Comparison of ENCODE assay signal across 10 cellular contexts in genomic region chr12:28144532-28144931, GRCh38.
"Had no signal": no experiment of that assay in that cellular context is flagged by ENCODE, and none has a peak within 500 bp of the region (broad histone marks: within the 10 kb centered on the region; RNA-seq: fewer than 3 reads in every experiment).

No MANE protein-coding gene starts in this region.

- H3K4me2 ChIP-seq: GM23338 had no signal

- H3K4me1 Mint-ChIP-seq: GM23338, H9 had no signal

- H3K4me1 ChIP-seq: HAP-1 had no signal

- H3K36me3 ChIP-seq: HAP-1 had no signal

- ATAC-seq: GM23338, HCT116 had no signal

- H3K9me3 ChIP-seq: HAP-1 had no signal

- DNase-seq: GOT3, H7, H9, HCEC 1CT, HFFc6 had no signal

- H3K27ac Mint-ChIP-seq: GM23338, H9, HFFc6 had no signal

- FAIRE-seq: H1, H54 had no signal

- H3K4me3 ChIP-seq: GM23338, HAP-1 had no signal

- H3K4me3 Mint-ChIP-seq: GM23338, H9, HFFc6 had no signal

- H3K9me3 Mint-ChIP-seq: GM23338, H9, HFFc6 had no signal
